ENCODE assay signal across 1 cellular context in genomic region chr15:41589571-41589970, GRCh38. TPM values are rescaled to one million over a fixed set of nuclear protein-coding genes. Genes with fewer than 3 reads are reported as not detected.
"Had no signal": no experiment of that assay in that cellular context is flagged by ENCODE, and none has a peak within 500 bp of the region (broad histone marks: within the 10 kb centered on the region; RNA-seq: fewer than 3 reads in every experiment).

No MANE protein-coding gene starts in this region.

RNA-seq across cellular contexts. Expression of gene TYRO3, which starts 30.6 kb away (rescaled TPM):
- polyA plus RNA-seq: IgD-negative memory B cell had no signal
